9 cellular contexts compared by ENCODE assay signal in the genomic region with DNA sequence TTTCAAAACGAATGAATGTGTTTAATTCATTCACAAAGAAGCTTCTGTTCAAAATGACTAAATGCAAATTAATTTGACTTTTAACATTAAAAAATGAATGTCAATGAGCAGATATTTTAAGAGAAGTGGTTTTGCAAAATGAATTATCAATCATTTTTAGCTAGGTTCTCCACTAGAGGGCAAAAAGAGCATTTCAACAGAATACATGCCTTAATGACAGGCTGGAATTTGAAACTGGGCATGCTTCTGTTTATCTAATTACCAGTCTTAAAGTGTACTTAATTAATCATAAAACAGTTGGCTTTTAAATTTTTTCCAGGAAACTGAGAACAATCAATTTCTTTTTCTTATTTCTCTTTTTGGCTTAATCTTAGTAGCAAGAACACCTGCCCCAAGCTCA.
DNase-seq lines count a peak whose midpoint lies in the region; ATAC-seq and TF ChIP-seq lines count a peak whose summit lies in the region.
"Had no signal": no experiment of that assay in that cellular context is flagged by ENCODE, and none has a peak within 500 bp of the region (broad histone marks: within the 10 kb centered on the region; RNA-seq: fewer than 3 reads in every experiment).

No MANE protein-coding gene starts in this region.

- ATAC-seq in GM21447 (IDR thresholded peaks at IDR 0.05; ENCODE audit: unreplicated experiment) (no peak), HG03342 (IDR thresholded peaks at IDR 0.05; ENCODE audit: unreplicated experiment) (no peak)

- no peak overlapping the region for H2AK5ac ChIP-seq in mesendoderm (ENCODE audit: low read length)

- H3K27me3 Mint-ChIP-seq in T-helper 2 cell treated with Interferon-gamma antibody and Interleukin-4, amounts not matched to agents 5 μg/mL and 100 μg/mL, for 36 hours (ENCODE audit: low read depth), result no peaks in the 10 kb centered on the region
- H3K27me3 Mint-ChIP-seq: activated naive CD4-positive, alpha-beta T cell treated with anti-CD3 and anti-CD28 coated beads, Interleukin-2, amount 50 U/mL, for 24 hours had no signal

- WGBS in mesendoderm (ENCODE audit: extremely low coverage, insufficient coverage, low lambda C conversion rate), result 100% methylated on average over 1 of the region's 1 CpG

- no peaks in the 10 kb centered on the region for H3K36me3 ChIP-seq in mesendoderm (ENCODE audit: control insufficient read depth, insufficient read depth, low read length)

- no peak overlapping the region for H3K4me3 Mint-ChIP-seq in T-helper 2 cell treated with Interferon-gamma antibody and Interleukin-4, amounts not matched to agents 5 μg/mL and 100 μg/mL, for 36 hours
- H3K4me3 Mint-ChIP-seq: activated naive CD4-positive, alpha-beta T cell treated with anti-CD3 and anti-CD28 coated beads, Interleukin-2, amount 50 U/mL, for 24 hours had no signal

- no peak overlapping the region for H3K56ac ChIP-seq in mesendoderm (ENCODE audit: low read length)

- H3K27me3 ChIP-seq in mesendoderm (ENCODE audit: insufficient read depth, low read length, poor library complexity), result no peaks in the 10 kb centered on the region

- no peak overlapping the region for H2BK5ac ChIP-seq in mesendoderm (ENCODE audit: low read length)

- H3K79me2 ChIP-seq in mesendoderm (ENCODE audit: control insufficient read depth, insufficient read depth, low read length), result no peaks in the 10 kb centered on the region

- no peaks in the 10 kb centered on the region for H3K79me1 ChIP-seq in mesendoderm (ENCODE audit: low read length)

- peak; percentile 57 for TF ChIP-seq CTCF in astrocyte of the spinal cord (IDR thresholded peaks at IDR 0.05; ENCODE audit: low read depth, low read length)

- H3K23ac ChIP-seq in mesendoderm (ENCODE audit: low read length), result no peak overlapping the region

- DNase-seq in DMS53 (lab: John Stamatoyannopoulos, UW) (peak; percentile 66), KBM-7 (peak; percentile 20), astrocyte of the spinal cord (ENCODE audit: low read depth, low spot score) (peak; percentile 36), mesendoderm (peak; percentile 22), SHP77 treated with DMSO at 0.1 percent for 48 hours (lab: John Stamatoyannopoulos, UW) (no peak)
- DNase-seq in T-helper 2 cell treated with Interferon-gamma antibody and Interleukin-4, amounts not matched to agents 5 μg/mL and 100 μg/mL, for 36 hours (ENCODE audit: low spot score), result no peak

- H4K8ac ChIP-seq in mesendoderm (ENCODE audit: low read depth, low read length), result no peak overlapping the region

- H3K9ac ChIP-seq in mesendoderm (ENCODE audit: low read length), result no peak overlapping the region

- H3K27ac Mint-ChIP-seq in T-helper 2 cell treated with Interferon-gamma antibody and Interleukin-4, amounts not matched to agents 5 μg/mL and 100 μg/mL, for 36 hours, result no peak overlapping the region
- H3K27ac Mint-ChIP-seq: activated naive CD4-positive, alpha-beta T cell treated with anti-CD3 and anti-CD28 coated beads, Interleukin-2, amount 50 U/mL, for 24 hours had no signal

- H4K5ac ChIP-seq in mesendoderm (ENCODE audit: low read length), result no peak overlapping the region

- no peaks in the 10 kb centered on the region for H3K9me3 Mint-ChIP-seq in T-helper 2 cell treated with Interferon-gamma antibody and Interleukin-4, amounts not matched to agents 5 μg/mL and 100 μg/mL, for 36 hours
- H3K9me3 Mint-ChIP-seq: activated naive CD4-positive, alpha-beta T cell treated with anti-CD3 and anti-CD28 coated beads, Interleukin-2, amount 50 U/mL, for 24 hours had no signal

- in situ Hi-C loops in KBM-7 (cut with MboI; ENCODE audit: low pct_unique_long_range_greater_than_20kb, low sequenced_read_pairs) (no loop called here), astrocyte of the spinal cord (cut with HindIII; ENCODE audit: low sequenced_read_pairs) (no loop called here)

- H3K4me1 Mint-ChIP-seq in T-helper 2 cell treated with Interferon-gamma antibody and Interleukin-4, amounts not matched to agents 5 μg/mL and 100 μg/mL, for 36 hours (ENCODE audit: low read depth), result no peaks in the 10 kb centered on the region
- H3K4me1 Mint-ChIP-seq: activated naive CD4-positive, alpha-beta T cell treated with anti-CD3 and anti-CD28 coated beads, Interleukin-2, amount 50 U/mL, for 24 hours had no signal

- H3K4me1 ChIP-seq in mesendoderm (ENCODE audit: control insufficient read depth, low read depth, low read length), result no peaks in the 10 kb centered on the region

- H2BK15ac ChIP-seq in mesendoderm (replicated peaks; ENCODE audit: low read depth), result no peak overlapping the region

- H3K18ac ChIP-seq in mesendoderm (ENCODE audit: low read length), result no peak overlapping the region

- H3K27ac ChIP-seq in mesendoderm (ENCODE audit: low read depth, low read length), result no peak overlapping the region

- H3K4me2 ChIP-seq in mesendoderm (ENCODE audit: low read length), result no peak overlapping the region

- H2BK120ac ChIP-seq in mesendoderm (ENCODE audit: low read depth, low read length), result no peak overlapping the region

- H3K4me3 ChIP-seq in astrocyte of the spinal cord (ENCODE audit: low read depth, low read length), result no peak overlapping the region
- no peak overlapping the region for H3K4me3 ChIP-seq in mesendoderm (ENCODE audit: low read length)

- H3K36me3 Mint-ChIP-seq in T-helper 2 cell treated with Interferon-gamma antibody and Interleukin-4, amounts not matched to agents 5 μg/mL and 100 μg/mL, for 36 hours (ENCODE audit: low read depth), result no peaks in the 10 kb centered on the region
- H3K36me3 Mint-ChIP-seq: activated naive CD4-positive, alpha-beta T cell treated with anti-CD3 and anti-CD28 coated beads, Interleukin-2, amount 50 U/mL, for 24 hours had no signal

- no peak overlapping the region for H3K4ac ChIP-seq in mesendoderm (ENCODE audit: low read depth, low read length)

Comparison
In these comparisons a context has a peak if more than half of its experiments do, and no peak if none do; other contexts are left out.
1. DNase-seq: peak in DMS53 (single experiment), KBM-7 (single experiment), astrocyte of the spinal cord (single experiment) and mesendoderm (single experiment); none in T-helper 2 cell treated with Interferon-gamma antibody and Interleukin-4, amounts not matched to agents 5 μg/mL and 100 μg/mL, for 36 hours (single experiment) and SHP77 treated with DMSO at 0.1 percent for 48 hours (single experiment).